Comparison of ENCODE assay signal across 17 cellular contexts in the genomic region with DNA sequence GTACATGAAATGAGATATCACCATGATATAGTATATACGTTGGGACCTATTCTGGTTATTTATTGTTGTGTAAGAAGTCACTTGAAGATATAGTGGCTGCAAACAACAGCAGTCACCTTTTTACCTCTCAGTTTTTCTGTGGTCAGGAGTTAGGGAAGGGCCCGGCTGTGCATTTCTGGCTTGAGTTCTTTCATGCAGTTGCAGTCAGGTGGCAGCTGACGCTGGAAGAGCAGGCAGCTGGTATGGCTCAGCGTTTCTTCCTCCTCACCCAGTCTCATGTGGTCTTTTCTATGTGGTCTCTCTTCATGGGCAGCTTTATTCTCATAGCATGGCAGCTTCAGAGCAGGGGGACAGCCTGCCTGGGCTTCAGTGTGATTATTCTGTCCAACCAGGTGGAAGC.
DNase-seq lines count a peak whose midpoint lies in the region; ATAC-seq and TF ChIP-seq lines count a peak whose summit lies in the region.
"Had no signal": no experiment of that assay in that cellular context is flagged by ENCODE, and none has a peak within 500 bp of the region (broad histone marks: within the 10 kb centered on the region; RNA-seq: fewer than 3 reads in every experiment).

No MANE protein-coding gene starts in this region.

- H3K4me3 ChIP-seq in BLaER1 (no peak overlapping the region), MM.1S (ENCODE audit: low read length) (no peak overlapping the region)
- H3K4me3 ChIP-seq: GM23338 had no signal

- H3K4me2 ChIP-seq in BLaER1: peak overlapping the region; percentile 25
- no peak overlapping the region for H3K4me2 ChIP-seq in MM.1S (ENCODE audit: low read depth, low read length)
- H3K4me2 ChIP-seq: GM23338 had no signal

- H3K79me2 ChIP-seq in MM.1S (ENCODE audit: low read length): no peaks in the 10 kb centered on the region

- H3F3A ChIP-seq in MM.1S (ENCODE audit: insufficient read depth, low read length): no peaks in the 10 kb centered on the region

- no peaks in the 10 kb centered on the region for H3K9me3 ChIP-seq in BLaER1
- no peaks in the 10 kb centered on the region for H3K9me3 ChIP-seq in MM.1S (replicated peaks; ENCODE audit: insufficient read depth, low read length)
- H3K9me3 ChIP-seq: BE2C had no signal

- no peak for ATAC-seq in foreskin keratinocyte
- no peak for ATAC-seq in GM18517 (IDR thresholded peaks at IDR 0.05; ENCODE audit: unreplicated experiment)
- ATAC-seq: GM23338, HCT116 had no signal

- H3K27me3 ChIP-seq in BLaER1: no peaks in the 10 kb centered on the region
- no peaks in the 10 kb centered on the region for H3K27me3 ChIP-seq in MM.1S (replicated peaks; ENCODE audit: insufficient read depth, low read length)
- H3K27me3 ChIP-seq in foreskin keratinocyte: no peaks in the 10 kb centered on the region
- H3K27me3 ChIP-seq: BE2C had no signal

- H4K20me1 ChIP-seq in BLaER1 (no peaks in the 10 kb centered on the region), MM.1S (ENCODE audit: insufficient read depth, low read length) (no peaks in the 10 kb centered on the region)

- no peaks in the 10 kb centered on the region for H3K9me2 ChIP-seq in MM.1S (replicated peaks; ENCODE audit: insufficient read depth, low read length)

- DNase-seq in MM.1S (peak; percentile 50), myocyte (ENCODE audit: low read depth) (peak; percentile 43), EL (no peak), foreskin keratinocyte (no peak)
- DNase-seq: BE2C; C1 segment of cervical spinal cord; Calu3; CD4-positive, alpha-beta memory T cell; COR-L47; DMS53; DMS79 treated with DMSO at 0.1 percent for 48 hours; H9 had no signal

- H3K27ac ChIP-seq in BLaER1: no peak overlapping the region
- H3K27ac ChIP-seq in MM.1S (ENCODE audit: low read length): no peak overlapping the region
- no peak overlapping the region for H3K27ac ChIP-seq in foreskin keratinocyte
- H3K27ac ChIP-seq: 22Rv1 had no signal

- H3K4me1 ChIP-seq in BLaER1: peaks cover 51% of the 10 kb centered on the region
- H3K4me1 ChIP-seq in MM.1S (ENCODE audit: low read length): no peaks in the 10 kb centered on the region
- H3K4me1 ChIP-seq in foreskin keratinocyte: no peaks in the 10 kb centered on the region

- H2AFZ ChIP-seq in MM.1S (ENCODE audit: low read length): no peak overlapping the region
- H2AFZ ChIP-seq: GM23338 had no signal

- H3K9ac ChIP-seq in BLaER1 (no peak overlapping the region), MM.1S (ENCODE audit: low read length) (no peak overlapping the region)

- TF ChIP-seq CTCF in MM.1S (IDR thresholded peaks at IDR 0.05; ENCODE audit: low read length) (no peak), foreskin keratinocyte (conservative IDR thresholded peaks at IDR 0.05) (no peak)

- no peaks in the 10 kb centered on the region for H3K36me3 ChIP-seq in BLaER1
- no peaks in the 10 kb centered on the region for H3K36me3 ChIP-seq in MM.1S (replicated peaks; ENCODE audit: insufficient read depth, low read length)
- H3K36me3 ChIP-seq: BE2C had no signal

Comparison
In these comparisons a context has a peak if more than half of its experiments do, and no peak if none do; other contexts are left out.
1. DNase-seq: peak in MM.1S (single experiment) and myocyte (single experiment); none in EL (single experiment) and foreskin keratinocyte (0 of 2).